ENCODE assay signal across 20 cellular contexts in genomic region chr7:24024276-24024675, GRCh38.
DNase-seq lines count a peak whose midpoint lies in the region; ATAC-seq, FAIRE-seq and TF ChIP-seq lines count a peak whose summit lies in the region.
"Had no signal": no experiment of that assay in that cellular context is flagged by ENCODE, and none has a peak within 500 bp of the region (broad histone marks: within the 10 kb centered on the region; RNA-seq: fewer than 3 reads in every experiment).

No MANE protein-coding gene starts in this region.

- no peak overlapping the region for H3K9ac ChIP-seq in astrocyte (ENCODE audit: low read length)
- H3K9ac ChIP-seq: KMS-11, SK-N-SH had no signal

- H3K36me3 Mint-ChIP-seq in GM23338 (ENCODE audit: low read depth): no peaks in the 10 kb centered on the region
- H3K36me3 Mint-ChIP-seq in astrocyte (ENCODE audit: low read depth, unreplicated experiment): no peaks in the 10 kb centered on the region
- H3K36me3 Mint-ChIP-seq in neural crest cell (ENCODE audit: low read depth): no peaks in the 10 kb centered on the region
- H3K36me3 Mint-ChIP-seq: CD14-positive monocyte, T-cell had no signal

- no peaks in the 10 kb centered on the region for H4K20me1 ChIP-seq in GM23338 (replicated peaks; ENCODE audit: insufficient read depth)
- no peaks in the 10 kb centered on the region for H4K20me1 ChIP-seq in astrocyte (ENCODE audit: insufficient read depth, low read length)

- H3K9me3 Mint-ChIP-seq in GM23338 (no peaks in the 10 kb centered on the region), astrocyte (ENCODE audit: unreplicated experiment) (no peaks in the 10 kb centered on the region), neural crest cell (peaks cover 3% of the 10 kb centered on the region)
- H3K9me3 Mint-ChIP-seq: T-cell had no signal

- in situ Hi-C loops in brain microvascular endothelial cell (cut with HindIII; ENCODE audit: low pct_ligation_motif_present, low sequenced_read_pairs): no loop called here

- H3K4me1 ChIP-seq in GM23338 (ENCODE audit: insufficient read depth): peaks cover 7% of the 10 kb centered on the region; the same call in 1 of the 2 replicates
- H3K4me1 ChIP-seq in astrocyte (ENCODE audit: insufficient read depth, low read length): peaks cover 3% of the 10 kb centered on the region
- H3K4me1 ChIP-seq: A549 had no signal

- DNase-seq in AG04450 (ENCODE audit: low read depth, low spot score) (no peak), GM23338 (ENCODE audit: low spot score) (no peak), astrocyte (ENCODE audit: low read depth) (no peak), neural crest cell (ENCODE audit: low read depth, low spot score) (no peak), brain microvascular endothelial cell (no peak), left lobe of liver (ENCODE audit: low spot score) (no peak), KG1 (lab: John Stamatoyannopoulos, UW) (no peak)
- no peak for DNase-seq in stimulated activated CD4-positive, alpha-beta T cell treated with anti-CD3 and anti-CD28 coated beads, Interleukin-2, amount 100 ng/mL, for 24 hours
- DNase-seq: NCI-H1417, NCI-H187, NCI-H446 treated with DMSO at 0.1 percent for 48 hours, Right ventricle myocardium superior, T-cell had no signal

- no peaks in the 10 kb centered on the region for H3F3A ChIP-seq in GM23338 (replicated peaks; ENCODE audit: low read depth)

- CTCF ChIA-PET in AG04450 (lab: Charles Lee): interaction anchor here (0.9 kb wide), 1 partner anchor 788 kb away, joined by 4 read pairs; no protein-coding TSS in a partner anchor

- H3K36me3 ChIP-seq in GM23338 (ENCODE audit: insufficient read depth) (no peaks in the 10 kb centered on the region), astrocyte (ENCODE audit: insufficient read depth, low read length) (no peaks in the 10 kb centered on the region), brain microvascular endothelial cell (replicated peaks) (no peaks in the 10 kb centered on the region)

- H3K9me3 ChIP-seq in AG04450 (ENCODE audit: control insufficient read depth, insufficient read depth, low read length) (no peaks in the 10 kb centered on the region), astrocyte (ENCODE audit: insufficient read depth, low read depth, low read length) (no peaks in the 10 kb centered on the region)
- H3K9me3 ChIP-seq: A549, SK-N-SH had no signal

- peaks cover 12% of the 10 kb centered on the region; the same call in 1 of the 2 replicates for H3K9me2 ChIP-seq in GM23338 (ENCODE audit: insufficient read depth)
- H3K9me2 ChIP-seq: SK-N-SH had no signal

- H2AFZ ChIP-seq in GM23338: 0 out of 2 replicates have a peak overlapping the region, but pooled peaks have one; percentile 83
- H2AFZ ChIP-seq in astrocyte (ENCODE audit: low read depth, low read length): peak overlapping the region; percentile 62

- H3K79me2 ChIP-seq in GM23338 (replicated peaks; ENCODE audit: insufficient read depth): no peaks in the 10 kb centered on the region
- H3K79me2 ChIP-seq in astrocyte (ENCODE audit: insufficient read depth, low read length): no peaks in the 10 kb centered on the region

- no peak overlapping the region for H3K4me3 Mint-ChIP-seq in GM23338
- H3K4me3 Mint-ChIP-seq in astrocyte (ENCODE audit: unreplicated experiment): no peak overlapping the region
- H3K4me3 Mint-ChIP-seq in neural crest cell: no peak overlapping the region
- H3K4me3 Mint-ChIP-seq: CD14-positive monocyte, T-cell had no signal

- no peak for TF ChIP-seq CTCF in AG04450 (IDR thresholded peaks at IDR 0.05; ENCODE audit: low read depth, low read length)
- TF ChIP-seq CTCF in GM23338 (conservative IDR thresholded peaks at IDR 0.05; ENCODE audit: low read depth in 2 of 2): no peak
- no peak for TF ChIP-seq CTCF in astrocyte (IDR thresholded peaks at IDR 0.05; ENCODE audit: insufficient read depth, low read depth, low read length)
- TF ChIP-seq CTCF in neural crest cell (conservative IDR thresholded peaks at IDR 0.05): no peak
- TF ChIP-seq CTCF in brain microvascular endothelial cell (IDR thresholded peaks at IDR 0.05; ENCODE audit: low read depth, low read length, missing control alignments): no peak

- peak overlapping the region; percentile 77 for H3K27ac ChIP-seq in AG04450 (ENCODE audit: low read depth, low read length)
- H3K27ac ChIP-seq in GM23338 (ENCODE audit: low read depth): no peak overlapping the region
- no peak overlapping the region for H3K27ac ChIP-seq in astrocyte (ENCODE audit: low read depth, low read length)
- no peak overlapping the region for H3K27ac ChIP-seq in brain microvascular endothelial cell
- H3K27ac ChIP-seq: A549, KMS-11 had no signal

- ATAC-seq in GM23338: no peak
- no peak for ATAC-seq in left lobe of liver
- ATAC-seq: A549, HCT116, HepG2, T-cell had no signal

- H3K4me2 ChIP-seq in GM23338 (no peak overlapping the region), astrocyte (ENCODE audit: low read length) (peak overlapping the region; percentile 29)
- H3K4me2 ChIP-seq: A549, KMS-11, SK-N-SH had no signal

- POLR2A ChIA-PET in AG04450 (lab: Yijun Ruan, JAX): no interaction called here

- H3K27me3 Mint-ChIP-seq in GM23338 (ENCODE audit: insufficient read depth, low read depth, poor library complexity) (no peaks in the 10 kb centered on the region), astrocyte (ENCODE audit: low read depth, unreplicated experiment) (peaks cover 1% of the 10 kb centered on the region), neural crest cell (ENCODE audit: low read depth) (no peaks in the 10 kb centered on the region)

- H3K4me1 Mint-ChIP-seq in GM23338 (peaks cover 10% of the 10 kb centered on the region), astrocyte (ENCODE audit: low read depth, unreplicated experiment) (peaks cover 12% of the 10 kb centered on the region), neural crest cell (peaks cover 19% of the 10 kb centered on the region)
- H3K4me1 Mint-ChIP-seq: CD14-positive monocyte, T-cell had no signal

- FAIRE-seq in astrocyte (lab: Jason Lieb, UNC): no peak
- FAIRE-seq: A549, GM19239, HepG2 had no signal

- H3K4me3 ChIP-seq in AG04450 (ENCODE audit: low read depth, low read length) (no peak overlapping the region), GM23338 (no peak overlapping the region), astrocyte (ENCODE audit: insufficient read depth, low read depth, low read length) (no peak overlapping the region), brain microvascular endothelial cell (ENCODE audit: low read depth, low read length) (no peak overlapping the region)
- H3K4me3 ChIP-seq: A549 had no signal

- no peak overlapping the region for H3K27ac Mint-ChIP-seq in GM23338
- no peak overlapping the region for H3K27ac Mint-ChIP-seq in astrocyte (ENCODE audit: unreplicated experiment)
- H3K27ac Mint-ChIP-seq in neural crest cell (ENCODE audit: unreplicated experiment): peak overlapping the region; percentile 93
- H3K27ac Mint-ChIP-seq: CD14-positive monocyte, T-cell had no signal

- no peaks in the 10 kb centered on the region for H3K27me3 ChIP-seq in AG04450 (ENCODE audit: control insufficient read depth, insufficient read depth, low read length)
- no peaks in the 10 kb centered on the region for H3K27me3 ChIP-seq in GM23338 (ENCODE audit: insufficient read depth)
- no peaks in the 10 kb centered on the region for H3K27me3 ChIP-seq in astrocyte (ENCODE audit: insufficient read depth, low read length)
- H3K27me3 ChIP-seq in brain microvascular endothelial cell (replicated peaks): no peaks in the 10 kb centered on the region
